In the genomic region with DNA sequence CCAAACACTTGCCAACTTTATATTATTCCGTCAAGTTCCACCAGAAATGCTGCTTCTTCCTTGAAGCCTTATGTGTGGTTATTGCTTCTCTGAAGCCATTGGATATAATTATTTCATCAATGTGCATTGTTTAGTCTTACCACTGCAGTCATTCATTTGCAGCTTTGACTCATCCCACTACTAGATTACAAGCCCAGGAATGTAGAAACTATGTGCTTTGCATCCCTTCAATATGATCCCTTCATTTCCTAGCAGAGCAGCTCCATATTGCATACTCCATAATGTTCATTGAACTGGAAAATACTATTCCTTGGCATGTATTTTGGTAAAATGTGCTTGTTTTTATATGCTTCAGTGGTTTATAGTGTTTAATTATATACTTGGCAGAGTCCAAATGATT, we compare ENCODE assay signal across 8 cellular contexts. TPM values are rescaled to one million over a fixed set of nuclear protein-coding genes. Genes with fewer than 3 reads are reported as not detected.
DNase-seq lines count a peak whose midpoint lies in the region; ATAC-seq, FAIRE-seq and TF ChIP-seq lines count a peak whose summit lies in the region.
"Not testable (repeated sequence)": the region's sequence is repeated elsewhere in the genome, so short reads cannot be mapped to it uniquely, and the experiment has no call there.
"Had no signal": no experiment of that assay in that cellular context is flagged by ENCODE, and none has a peak within 500 bp of the region (broad histone marks: within the 10 kb centered on the region; RNA-seq: fewer than 3 reads in every experiment).

No MANE protein-coding gene starts in this region.

- not testable (repeated sequence) for H4K20me1 ChIP-seq in PC-3 (ENCODE audit: low read length)

- H3K27ac ChIP-seq in PC-3 (ENCODE audit: low read length), result peak overlapping the region; percentile 23; the same call in 1 of the 2 replicates
- H3K27ac ChIP-seq in pancreas, result not testable (repeated sequence)

- not testable (repeated sequence) for H3K4me2 ChIP-seq in PC-3 (ENCODE audit: low read length)

- not testable (repeated sequence) for H3K4me3 ChIP-seq in PC-3 (ENCODE audit: low read length); pancreas

- peak; percentile 97 for ATAC-seq in PC-3
- ATAC-seq in pancreas, result not testable (repeated sequence)

- WGBS in pancreas, 2 donors, result 85 to 97% methylated on average over 1 of the region's 1 CpG

- H3F3A ChIP-seq in PC-3 (ENCODE audit: low read length, unreplicated experiment), result not testable (repeated sequence)

- TF ChIP-seq CTCF in PC-3 (conservative IDR thresholded peaks at IDR 0.05; ENCODE audit: low read depth, low read length); pancreas (IDR thresholded peaks at IDR 0.05): not testable (repeated sequence)

- POLR2A ChIA-PET in PC-3 (lab: Charles Lee; ENCODE audit: unreplicated experiment), result not testable (repeated sequence)

- intact Hi-C loops in PC-3 (cut with micrococcal nuclease); pancreas (cut with DNase I): not testable (repeated sequence)

- H3K9me3 ChIP-seq in PC-3 (ENCODE audit: low read length); pancreas: not testable (repeated sequence)

- H3K79me2 ChIP-seq in PC-3 (ENCODE audit: low read length), result not testable (repeated sequence)

- H3K9ac ChIP-seq in PC-3 (ENCODE audit: low read length), result not testable (repeated sequence)

- not testable (repeated sequence) for H2AFZ ChIP-seq in PC-3 (ENCODE audit: low read length)

- not testable (repeated sequence) for H3K9me2 ChIP-seq in PC-3 (replicated peaks; ENCODE audit: low read length)

- DNase-seq in PC-3 (peak; percentile 15), RPMI7951 (ENCODE audit: low read depth) (peak; percentile 1), foreskin melanocyte (peak; percentile 0)
- DNase-seq in pancreas, result not testable (repeated sequence)

- CTCF ChIA-PET in PC-3 (lab: Charles Lee), result not testable (repeated sequence)

- H3K4me1 ChIP-seq in PC-3 (ENCODE audit: insufficient read depth, low read length); pancreas: not testable (repeated sequence)

- peaks cover 15% of the 10 kb centered on the region for H3K36me3 ChIP-seq in PC-3 (ENCODE audit: low read depth, low read length)
- H3K36me3 ChIP-seq in pancreas, result not testable (repeated sequence)

- not testable (repeated sequence) for H3K27me3 ChIP-seq in PC-3 (ENCODE audit: low read length); pancreas

- peak; percentile 61 for FAIRE-seq in pancreas (lab: Jason Lieb, UNC)

- BruUV-seq in PC-3 (replicated peaks; lab: Mats Ljungman, UMichigan), result not testable (repeated sequence)

RNA-seq across cellular contexts. Expression of a gene that starts 34.3 kb away (rescaled TPM):
- total RNA-seq in PC-3 (2014; rRNA removed) (75.5 and 90.2 TPM in 2 replicates), pancreas (1 to 10 TPM; 1.9 to 4.6 (median 2.5) TPM)
- 0.36 and 2.9 TPM in 2 replicates for total RNA-seq in RPMI7951 (2014; rRNA removed; shearing (Covaris generic))
- 1 to 10 TPM; 2.2 to 2.4 TPM for polyA plus RNA-seq in pancreas
- total RNA-seq: A673; CD4-positive, alpha-beta memory T cell; CD4-positive, CD25-positive, alpha-beta regulatory T cell; CD8-positive, alpha-beta memory T cell had no signal
- polyA plus RNA-seq: CD4-positive, alpha-beta memory T cell; CD4-positive, CD25-positive, alpha-beta regulatory T cell; CD8-positive, alpha-beta memory T cell had no signal

Comparison
In these comparisons a context has a peak if more than half of its experiments do, and no peak if none do; other contexts are left out.
1. RNA of a gene that starts 34.3 kb away (total RNA-seq): 75.5 to 90.2 TPM in PC-3; 1.9 to 4.6 TPM in pancreas and 0.36 to 2.9 TPM in RPMI7951; every median in the first group is over 10 times any median in the second.